31 cellular contexts compared by ENCODE assay signal in the genomic region with DNA sequence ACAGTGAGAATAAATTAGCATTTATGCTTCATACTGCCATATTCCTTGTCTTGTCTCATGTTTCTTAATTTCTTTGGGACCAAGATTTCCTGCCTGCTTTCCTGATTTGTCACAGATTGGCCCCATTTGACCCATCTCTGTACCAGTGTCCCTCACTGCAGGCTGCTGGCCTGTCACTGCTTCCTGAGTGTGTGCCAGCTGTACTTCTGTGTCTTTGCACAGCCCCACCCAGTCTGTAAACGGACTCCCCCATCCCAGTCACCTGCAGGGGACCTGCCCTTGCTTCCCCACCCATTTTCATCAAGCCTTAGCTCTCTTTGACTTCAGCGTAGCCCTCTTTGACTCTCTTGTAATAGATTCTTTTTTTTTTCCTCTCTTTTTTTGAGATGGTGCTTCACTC.
DNase-seq lines count a peak whose midpoint lies in the region; ATAC-seq and TF ChIP-seq lines count a peak whose summit lies in the region.
"Had no signal": no experiment of that assay in that cellular context is flagged by ENCODE, and none has a peak within 500 bp of the region (broad histone marks: within the 10 kb centered on the region; RNA-seq: fewer than 3 reads in every experiment).

No MANE protein-coding gene starts in this region.

- H3K36me3 ChIP-seq in suprapubic skin: no peaks in the 10 kb centered on the region
- H3K36me3 ChIP-seq: BE2C, HAP-1 had no signal

- peak overlapping the region; percentile 52 for H3K27ac Mint-ChIP-seq in chondrocyte (ENCODE audit: unreplicated experiment)
- peak overlapping the region; percentile 53 for H3K27ac Mint-ChIP-seq in neural crest cell (ENCODE audit: unreplicated experiment)
- H3K27ac Mint-ChIP-seq: activated naive CD8-positive, alpha-beta T cell treated with anti-CD3 and anti-CD28 coated beads, Interleukin-2, amount 10 ng/mL, durations not matched to agents 7 days and 5 days; IgD-negative memory B cell; immature natural killer cell; mesothelial cell of epicardium; T-helper 2 cell treated with Interferon-gamma antibody and Interleukin-4, amounts not matched to agents 5 μg/mL and 100 μg/mL, for 36 hours had no signal

- no peak for TF ChIP-seq EP300 in suprapubic skin (IDR thresholded peaks at IDR 0.05)

- H3K4me1 ChIP-seq in suprapubic skin: peaks cover 5% of the 10 kb centered on the region
- H3K4me1 ChIP-seq: BE2C, HAP-1, parathyroid adenoma had no signal

- no peak for TF ChIP-seq POLR2A in suprapubic skin (IDR thresholded peaks at IDR 0.05)

- intact Hi-C loops in Right ventricle myocardium inferior (cut with DNase I) (no loop called here), cardiac septum (cut with DNase I) (no loop called here)

- no peak overlapping the region for H3K27ac ChIP-seq in suprapubic skin
- H3K27ac ChIP-seq: parathyroid adenoma had no signal

- 64% methylated on average over 2 of the region's 2 CpGs for WGBS in suprapubic skin

- ATAC-seq in Right ventricle myocardium inferior: peak; percentile 44
- ATAC-seq in HG02571 (IDR thresholded peaks at IDR 0.05; ENCODE audit: unreplicated experiment): no peak
- ATAC-seq: left lobe of liver had no signal

- no peak for DNase-seq in Right ventricle myocardium inferior (ENCODE audit: missing footprints)
- no peak for DNase-seq in cardiac septum (ENCODE audit: low spot score)
- DNase-seq in chondrocyte (ENCODE audit: low spot score): no peak
- no peak for DNase-seq in neural crest cell (ENCODE audit: low read depth, low spot score)
- DNase-seq in suprapubic skin (ENCODE audit: low spot score in 2 of 2): no peak
- no peak for DNase-seq in GM03348 (ENCODE audit: low spot score)
- no peak for DNase-seq in HuH-7.5 (ENCODE audit: low spot score)
- DNase-seq: activated CD4-positive, alpha-beta T cell treated with anti-CD3 and anti-CD28 coated beads for 48 hours; activated CD8-positive, alpha-beta memory T cell treated with anti-CD3 and anti-CD28 coated beads for 24 hours; activated effector memory CD4-positive, alpha-beta T cell treated with anti-CD3 and anti-CD28 coated beads, Interleukin-2, amount 50 U/mL, for 16 hours; activated naive CD8-positive, alpha-beta T cell treated with anti-CD3 and anti-CD28 coated beads, Interleukin-2, amount 10 ng/mL, durations not matched to agents 7 days and 5 days; BE2C; cerebellar nuclear complex; DMS79 treated with DMSO at 0.1 percent for 48 hours; hypothalamus; immature natural killer cell; NCI-H1092; NCI-H2029 treated with DMSO at 0.1 percent for 48 hours; NCI-H2227 treated with DMSO at 0.1 percent for 48 hours; NCI-H526 treated with DMSO at 0.1 percent for 48 hours; right cardiac atrium; stimulated activated CD4-positive, alpha-beta T cell treated with anti-CD3 and anti-CD28 coated beads, Interleukin-2, amount 100 ng/mL, for 48 hours; substantia nigra had no signal

- no peaks in the 10 kb centered on the region for H3K27me3 Mint-ChIP-seq in chondrocyte (ENCODE audit: low read depth)
- no peaks in the 10 kb centered on the region for H3K27me3 Mint-ChIP-seq in neural crest cell (ENCODE audit: low read depth)

- no peak overlapping the region for H3K4me3 ChIP-seq in suprapubic skin
- H3K4me3 ChIP-seq: HAP-1 had no signal

- no peak overlapping the region for H3K4me3 Mint-ChIP-seq in chondrocyte (ENCODE audit: unreplicated experiment)
- no peak overlapping the region for H3K4me3 Mint-ChIP-seq in neural crest cell
- H3K4me3 Mint-ChIP-seq: activated naive CD8-positive, alpha-beta T cell treated with anti-CD3 and anti-CD28 coated beads, Interleukin-2, amount 10 ng/mL, durations not matched to agents 7 days and 5 days; IgD-negative memory B cell; immature natural killer cell; mesothelial cell of epicardium; nephron; T-helper 2 cell treated with Interferon-gamma antibody and Interleukin-4, amounts not matched to agents 5 μg/mL and 100 μg/mL, for 36 hours had no signal

- H3K9me3 Mint-ChIP-seq in chondrocyte (ENCODE audit: low read depth) (no peaks in the 10 kb centered on the region), neural crest cell (no peaks in the 10 kb centered on the region)
- H3K9me3 Mint-ChIP-seq: activated naive CD8-positive, alpha-beta T cell treated with anti-CD3 and anti-CD28 coated beads, Interleukin-2, amount 10 ng/mL, durations not matched to agents 7 days and 5 days; immature natural killer cell; mesothelial cell of epicardium; nephron; T-helper 2 cell treated with Interferon-gamma antibody and Interleukin-4, amounts not matched to agents 5 μg/mL and 100 μg/mL, for 36 hours had no signal

- TF ChIP-seq CTCF in chondrocyte (IDR thresholded peaks at IDR 0.05) (no peak), neural crest cell (conservative IDR thresholded peaks at IDR 0.05) (no peak), suprapubic skin (IDR thresholded peaks at IDR 0.05) (no peak)

- H3K36me3 Mint-ChIP-seq in chondrocyte (ENCODE audit: low read depth): peaks cover 11% of the 10 kb centered on the region
- H3K36me3 Mint-ChIP-seq in neural crest cell (ENCODE audit: low read depth): peaks cover 9% of the 10 kb centered on the region
- H3K36me3 Mint-ChIP-seq: activated naive CD8-positive, alpha-beta T cell treated with anti-CD3 and anti-CD28 coated beads, Interleukin-2, amount 10 ng/mL, durations not matched to agents 7 days and 5 days; IgD-negative memory B cell; immature natural killer cell had no signal

- H3K4me1 Mint-ChIP-seq in chondrocyte (ENCODE audit: low read depth) (peaks cover 70% of the 10 kb centered on the region), neural crest cell (peaks cover 2% of the 10 kb centered on the region)
- H3K4me1 Mint-ChIP-seq: activated naive CD8-positive, alpha-beta T cell treated with anti-CD3 and anti-CD28 coated beads, Interleukin-2, amount 10 ng/mL, durations not matched to agents 7 days and 5 days; IgD-negative memory B cell; immature natural killer cell had no signal

- H3K27me3 ChIP-seq in suprapubic skin: no peaks in the 10 kb centered on the region
- H3K27me3 ChIP-seq: BE2C had no signal

- H3K9me3 ChIP-seq in suprapubic skin: no peaks in the 10 kb centered on the region
- H3K9me3 ChIP-seq: BE2C, HAP-1 had no signal
